In the genomic region with DNA sequence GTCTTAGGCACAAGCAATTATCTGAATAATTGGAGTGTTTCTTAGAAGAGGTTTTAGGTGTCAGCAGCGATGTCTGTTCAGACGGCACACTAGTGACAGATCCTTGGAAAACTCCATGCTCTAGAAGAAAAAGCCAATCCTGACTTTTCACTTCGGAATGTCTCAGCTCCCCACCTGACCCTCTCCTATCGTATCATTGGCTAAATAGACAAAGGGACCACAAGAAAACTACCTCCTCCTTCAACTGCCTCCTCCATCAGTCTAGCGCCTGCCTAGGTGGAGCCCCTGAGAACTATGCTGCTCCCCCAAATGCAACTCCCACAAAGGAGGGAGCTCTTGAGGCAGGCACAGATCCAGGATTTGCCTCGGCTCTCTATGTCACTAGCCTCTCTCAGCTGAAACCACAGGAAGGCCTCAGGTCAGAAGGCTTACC, we compare ENCODE assay signal across 8 cellular contexts.
DNase-seq lines count a peak whose midpoint lies in the region; ATAC-seq and TF ChIP-seq lines count a peak whose summit lies in the region.

No MANE protein-coding gene starts in this region.

- H4K12ac ChIP-seq in trophoblast cell (ENCODE audit: low read depth, low read length): no peak overlapping the region

- WGBS in trophoblast cell (ENCODE audit: extremely low coverage, insufficient coverage, insufficient read length): no CpG with 5 or more reads among the region's 6 CpGs

- H3K4me1 ChIP-seq in DOHH2 (ENCODE audit: control insufficient read depth, low read length) (peaks cover 65% of the 10 kb centered on the region), trophoblast cell (ENCODE audit: control insufficient read depth in 1 of 2, insufficient read depth in 2 of 2, low read length in 2 of 2) (peaks cover 47 to 58% of the 10 kb centered on the region in 2 experiments), Karpas-422 (ENCODE audit: low read length) (peaks cover 47% of the 10 kb centered on the region)

- in situ Hi-C loops in KBM-7 (cut with MboI; ENCODE audit: low pct_unique_long_range_greater_than_20kb, low sequenced_read_pairs): no loop called here

- no peak overlapping the region for H3K14ac ChIP-seq in trophoblast cell (ENCODE audit: low read length)

- H3K27ac ChIP-seq in DOHH2 (ENCODE audit: low read depth, low read length) (0 out of 2 replicates have a peak overlapping the region, but pooled peaks have one; percentile 8), dorsolateral prefrontal cortex (peak overlapping the region; percentile 31 to 98 (median 94)), trophoblast cell (ENCODE audit: low read depth, low read length) (peak overlapping the region; percentile 55), Karpas-422 (ENCODE audit: low read length) (no peak overlapping the region)

- no peaks in the 10 kb centered on the region for H3K27me3 ChIP-seq in DOHH2 (ENCODE audit: control insufficient read depth, low read length)
- H3K27me3 ChIP-seq in dorsolateral prefrontal cortex: no peaks in the 10 kb centered on the region
- no peaks in the 10 kb centered on the region for H3K27me3 ChIP-seq in trophoblast cell (ENCODE audit: insufficient read depth, low read length)
- H3K27me3 ChIP-seq in Karpas-422 (ENCODE audit: low read length): no peaks in the 10 kb centered on the region

- peak overlapping the region; percentile 28 for H2BK5ac ChIP-seq in trophoblast cell (ENCODE audit: low read depth, low read length, poor library complexity)

- H2AFZ ChIP-seq in trophoblast cell (ENCODE audit: insufficient read depth, low read length, poor library complexity) (no peak overlapping the region), Karpas-422 (ENCODE audit: low read length) (no peak overlapping the region; the same call in 1 of the 2 replicates)

- H4K8ac ChIP-seq in trophoblast cell (ENCODE audit: low read depth, low read length): peak overlapping the region; percentile 21

- H3K4me3 ChIP-seq in DOHH2 (ENCODE audit: low read length) (peak overlapping the region; percentile 23), dorsolateral prefrontal cortex (peak overlapping the region in 18 of 59 donors; percentile 3 to 47 (median 14)), trophoblast cell (ENCODE audit: low read depth, low read length) (no peak overlapping the region), Karpas-422 (ENCODE audit: low read length) (no peak overlapping the region)

- H4K20me1 ChIP-seq in DOHH2 (ENCODE audit: control insufficient read depth, insufficient read depth, low read depth, low read length) (no peaks in the 10 kb centered on the region), Karpas-422 (ENCODE audit: insufficient read depth, low read depth, low read length) (no peaks in the 10 kb centered on the region)

- H3K79me1 ChIP-seq in trophoblast cell (ENCODE audit: low read length): peaks cover 59% of the 10 kb centered on the region

- H3K79me2 ChIP-seq in DOHH2 (ENCODE audit: control insufficient read depth, low read length): no peaks in the 10 kb centered on the region
- peaks cover 3% of the 10 kb centered on the region for H3K79me2 ChIP-seq in trophoblast cell (ENCODE audit: control insufficient read depth, insufficient read depth, low read length, poor library complexity)
- H3K79me2 ChIP-seq in Karpas-422 (ENCODE audit: low read length): no peaks in the 10 kb centered on the region

- H3K36me3 ChIP-seq in DOHH2 (ENCODE audit: control insufficient read depth, low read length) (no peaks in the 10 kb centered on the region), trophoblast cell (ENCODE audit: control insufficient read depth in 1 of 2, insufficient read depth in 2 of 2, low read length in 2 of 2) (no peaks in the 10 kb centered on the region), Karpas-422 (ENCODE audit: insufficient read depth, low read length) (no peaks in the 10 kb centered on the region)

- H3K9me3 ChIP-seq in DOHH2 (ENCODE audit: control insufficient read depth, insufficient read depth, low read length) (no peaks in the 10 kb centered on the region), trophoblast cell (ENCODE audit: insufficient read depth, low read depth, low read length) (no peaks in the 10 kb centered on the region), Karpas-422 (ENCODE audit: low read length) (no peaks in the 10 kb centered on the region)

- no peak for TF ChIP-seq CTCF in DOHH2 (IDR thresholded peaks at IDR 0.05; ENCODE audit: low read depth, low read length, poor library complexity, severe bottlenecking)
- no peak for TF ChIP-seq CTCF in dorsolateral prefrontal cortex (IDR thresholded peaks at IDR 0.05 in 54 of 56, conservative IDR thresholded peaks at IDR 0.05 in 2 of 56; ENCODE audit: low read depth in 1 of 56, partially characterized antibody in 56 of 56)

- H4K91ac ChIP-seq in trophoblast cell (ENCODE audit: low read depth, low read length): peak overlapping the region; percentile 12

- H3K4me2 ChIP-seq in DOHH2 (ENCODE audit: low read length) (peak overlapping the region; percentile 50), trophoblast cell (ENCODE audit: low read length) (no peak overlapping the region), Karpas-422 (ENCODE audit: low read depth, low read length, poor library complexity, severe bottlenecking) (no peak overlapping the region)

- H3F3A ChIP-seq in DOHH2 (ENCODE audit: control insufficient read depth, insufficient read depth): peaks cover 5% of the 10 kb centered on the region; the same call in 1 of the 2 replicates

- peak overlapping the region; percentile 70 for H2BK12ac ChIP-seq in trophoblast cell (ENCODE audit: low read length)

- H3K9me2 ChIP-seq in DOHH2 (replicated peaks; ENCODE audit: control insufficient read depth, low read length): no peaks in the 10 kb centered on the region
- H3K9me2 ChIP-seq in Karpas-422 (replicated peaks; ENCODE audit: insufficient read depth, low read length): no peaks in the 10 kb centered on the region

- no peak overlapping the region for H3K9ac ChIP-seq in trophoblast cell (ENCODE audit: low read length)
- H3K9ac ChIP-seq in Karpas-422 (ENCODE audit: low read length): no peak overlapping the region

- H2AK5ac ChIP-seq in trophoblast cell (ENCODE audit: low read length): peak overlapping the region; percentile 27

- ATAC-seq in GM21619 (IDR thresholded peaks at IDR 0.05; ENCODE audit: unreplicated experiment): no peak
- ATAC-seq in GM19023 (IDR thresholded peaks at IDR 0.05; ENCODE audit: unreplicated experiment): no peak

- DNase-seq in KBM-7: peak; percentile 45
- no peak for DNase-seq in dorsolateral prefrontal cortex
- peak in 1 of 2 donors; percentile 50 for DNase-seq in trophoblast cell
- no peak for DNase-seq in Karpas-422
- no peak for DNase-seq in GM19238 (ENCODE audit: insufficient read length, low spot score)

- no peak overlapping the region for H3K23ac ChIP-seq in trophoblast cell (ENCODE audit: low read length)

- H2BK120ac ChIP-seq in trophoblast cell (ENCODE audit: insufficient read depth, low read length, poor library complexity): peak overlapping the region; percentile 26

- intact Hi-C loops in dorsolateral prefrontal cortex (cut with DNase I): no loop called here

- no peak overlapping the region for H3K4ac ChIP-seq in trophoblast cell (ENCODE audit: low read depth, low read length)

- peak overlapping the region; percentile 35 for H3K18ac ChIP-seq in trophoblast cell (ENCODE audit: low read length)
